ENCODE assay signal across 8 cellular contexts in the genomic region with DNA sequence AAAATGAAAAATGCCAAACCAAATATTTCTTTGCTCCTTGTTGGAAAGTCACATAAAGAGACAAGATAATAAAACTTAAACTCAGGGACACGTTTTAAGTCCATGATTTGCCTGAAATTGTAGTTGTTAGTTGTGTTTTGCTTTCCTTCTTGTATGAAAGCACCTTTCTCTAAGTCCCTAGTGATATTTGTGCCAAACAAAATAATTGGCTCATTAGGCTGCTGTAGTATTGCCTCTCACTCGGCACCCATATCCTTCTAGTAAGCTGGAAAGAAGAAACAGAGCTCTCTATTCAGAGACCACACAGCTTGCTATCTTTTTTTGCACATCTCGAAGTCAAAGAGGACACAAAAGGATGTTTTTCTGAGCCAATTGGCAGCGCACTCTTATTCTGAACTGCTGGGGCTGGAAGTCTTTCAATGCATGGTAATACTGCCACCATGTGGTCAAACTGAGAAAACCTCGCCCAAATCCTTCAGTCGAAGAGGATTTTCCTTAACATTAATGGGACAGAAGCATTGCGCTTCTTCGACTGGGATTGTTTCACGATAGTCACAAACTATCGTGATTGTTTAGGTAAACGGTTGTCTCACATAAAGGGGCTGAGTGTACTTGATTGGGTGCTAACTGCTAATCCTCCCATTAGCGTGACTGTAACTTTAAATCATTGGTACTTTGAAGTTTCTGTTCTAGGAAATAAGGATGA.
A peak's percentile ranks its signal among the peaks of the same experiment; 100 is the strongest.
DNase-seq lines count a peak whose midpoint lies in the region; ATAC-seq and TF ChIP-seq lines count a peak whose summit lies in the region.

No MANE protein-coding gene starts in this region.

- H3K27ac ChIP-seq in C4-2B (no peak overlapping the region), lower lobe of right lung (no peak overlapping the region)

- intact Hi-C loops in lower lobe of right lung (cut with DNase I) = loop anchor here (10.0 kb wide), 1 partner anchor 779 kb away; a partner anchor contains a TSS

- H3K36me3 ChIP-seq in lower lobe of right lung = no peaks in the 10 kb centered on the region

- TF ChIP-seq CTCF in C4-2B (conservative IDR thresholded peaks at IDR 0.05) = peak; percentile 83
- peak; percentile 79 for TF ChIP-seq CTCF in lower lobe of right lung (IDR thresholded peaks at IDR 0.05)

- peak; percentile 35 for DNase-seq in GM19238 (ENCODE audit: insufficient read length, low spot score)
- DNase-seq in NCI-H460 (ENCODE audit: extremely low read depth, low read depth) = peak; percentile 59
- DNase-seq in activated CD4-positive, alpha-beta T cell treated with anti-CD3 and anti-CD28 coated beads for 4 hours = peak; percentile 19 to 28
- DNase-seq in dermis blood vessel endothelial cell = peak; percentile 86
- no peak for DNase-seq in lower lobe of right lung
- peak; percentile 5 for DNase-seq in stimulated activated CD8-positive, alpha-beta memory T cell treated with anti-CD3 and anti-CD28 coated beads, Interleukin-15, amount 100 ng/mL, for 1 hour (ENCODE audit: low read depth)

- ATAC-seq in HG03378 (IDR thresholded peaks at IDR 0.05; ENCODE audit: unreplicated experiment) = peak; percentile 87
- peak; percentile 67 to 69 for ATAC-seq in lower lobe of right lung

- H3K4me3 ChIP-seq in lower lobe of right lung = no peak overlapping the region

- no peaks in the 10 kb centered on the region for H3K27me3 ChIP-seq in lower lobe of right lung (ENCODE audit: low read depth)

- no peaks in the 10 kb centered on the region for H3K4me1 ChIP-seq in lower lobe of right lung

- H3K9me3 ChIP-seq in lower lobe of right lung = no peaks in the 10 kb centered on the region
